Comparison of ENCODE assay signal across 2 cellular contexts in genomic region chr2:108428286-108429009, GRCh38.
TF ChIP-seq lines count a peak whose summit lies in the region.

No MANE protein-coding gene starts in this region.

TF ChIP-seq in IMR-90, 13 proteins besides CTCF, POLR2A, EP300 and RAD21:
- TF ChIP-seq CEBPB (IDR thresholded peaks at IDR 0.05; ENCODE audit: low read depth, low read length) (no peak), USF2 (IDR thresholded peaks at IDR 0.05; ENCODE audit: low read depth, low read length) (no peak), ELK1 (IDR thresholded peaks at IDR 0.05; ENCODE audit: borderline replicate concordance, low read depth, low read length) (no peak), MAFK (IDR thresholded peaks at IDR 0.05; ENCODE audit: low read depth, low read length) (no peak), CHD1 (IDR thresholded peaks at IDR 0.05; ENCODE audit: low read depth, low read length) (no peak), RFX5 (IDR thresholded peaks at IDR 0.05; ENCODE audit: low read depth, low read length) (no peak), SMC3 (IDR thresholded peaks at IDR 0.05; ENCODE audit: low read depth, low read length) (no peak), MXI1 (IDR thresholded peaks at IDR 0.05; ENCODE audit: borderline replicate concordance, low read depth, low read length) (no peak), FOS (IDR thresholded peaks at IDR 0.05; ENCODE audit: low read depth, low read length) (no peak), NFE2L2 (IDR thresholded peaks at IDR 0.05; ENCODE audit: low read depth, low read length) (no peak), MAZ (IDR thresholded peaks at IDR 0.05; ENCODE audit: borderline replicate concordance, low read depth, low read length) (no peak), BHLHE40 (IDR thresholded peaks at IDR 0.05; ENCODE audit: low read depth, low read length) (no peak), RCOR1 (IDR thresholded peaks at IDR 0.05; ENCODE audit: insufficient replicate concordance, low read length) (no peak)

TF ChIP-seq in endothelial cell of umbilical vein, 7 proteins besides CTCF, POLR2A, EP300 and RAD21:
- TF ChIP-seq EZH2 (IDR thresholded peaks at IDR 0.05; ENCODE audit: borderline replicate concordance, low read depth, low read length, severe bottlenecking) (no peak), JUN (IDR thresholded peaks at IDR 0.05; ENCODE audit: borderline replicate concordance, insufficient read depth, insufficient read length, low read depth) (no peak), MAX (IDR thresholded peaks at IDR 0.05; ENCODE audit: insufficient read depth, insufficient read length) (no peak), POLR2AphosphoS5 (IDR thresholded peaks at IDR 0.05; ENCODE audit: insufficient read depth, low read depth, low read length) (no peak), FOS (IDR thresholded peaks at IDR 0.05; ENCODE audit: borderline replicate concordance, insufficient read depth, low read length) (no peak), MYC (IDR thresholded peaks at IDR 0.05; ENCODE audit: low read depth, low read length) (no peak), GATA2 (IDR thresholded peaks at IDR 0.05; ENCODE audit: insufficient read depth, insufficient read length, low read depth, low read length) (no peak)
